8 cellular contexts compared by ENCODE assay signal in the genomic region with DNA sequence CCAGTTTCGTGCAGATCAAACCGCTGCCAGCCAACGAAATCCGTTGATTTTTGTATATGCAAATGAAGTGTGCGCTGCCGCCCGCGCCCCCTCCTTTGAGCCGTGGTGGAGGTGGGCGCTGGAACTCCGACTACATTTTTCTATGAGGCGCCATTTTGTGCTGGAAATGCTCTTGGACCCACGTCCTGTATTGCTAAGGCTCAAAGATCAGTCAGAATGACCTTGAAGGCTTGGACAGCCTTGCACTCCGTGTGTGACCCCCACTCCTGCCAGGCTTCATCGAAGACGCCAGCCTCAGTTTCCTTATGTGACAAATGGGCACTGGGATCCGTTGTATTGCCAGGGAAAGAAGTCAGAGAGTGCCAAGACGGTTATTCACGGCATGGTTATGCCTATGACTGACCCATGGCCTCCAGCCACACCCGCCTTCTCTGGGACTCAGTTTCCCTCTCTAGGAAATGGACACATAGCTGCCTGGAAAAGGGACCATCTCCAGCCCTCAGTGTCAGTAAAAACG. TPM values are rescaled to one million over a fixed set of nuclear protein-coding genes. Genes with fewer than 3 reads are reported as not detected.
DNase-seq lines count a peak whose midpoint lies in the region; ATAC-seq, FAIRE-seq and TF ChIP-seq lines count a peak whose summit lies in the region.

No MANE protein-coding gene starts in this region.

- H3K79me2 ChIP-seq in K562 (ENCODE audit: control insufficient read depth, insufficient read depth, low read length): peaks cover 38% of the 10 kb centered on the region

- H3K36me3 Mint-ChIP-seq in stimulated activated naive CD8-positive, alpha-beta T cell treated with anti-CD3 and anti-CD28 coated beads, Interleukin-15, Interleukin-2, amounts not matched to agents 100 ng/mL and 50 ng/mL, for 24 hours (ENCODE audit: low read depth): peaks cover 28% of the 10 kb centered on the region

- no peaks in the 10 kb centered on the region for H3K27me3 ChIP-seq in K562 (ENCODE audit: control insufficient read depth in 2 of 2, insufficient read depth in 2 of 2, low read length in 2 of 2)

- no peak for TF ChIP-seq CTCF in K562 (IDR thresholded peaks at IDR 0.05 in 2 of 3, conservative IDR thresholded peaks at IDR 0.05 in 1 of 3; ENCODE audit: insufficient read depth in 2 of 3, low read depth in 1 of 3, low read length in 3 of 3)

- peak overlapping the region; percentile 96 for H3K4me2 ChIP-seq in K562 (ENCODE audit: insufficient read depth, low read length)

- H3K4me3 ChIP-seq in K562 (peak overlapping the region; percentile 28), mesodermal cell (ENCODE audit: extremely low read depth, insufficient read depth, low read length, poor library complexity, severe bottlenecking) (peak overlapping the region; percentile 90)

- TF ChIP-seq RAD21 in K562 (CRISPR knock-in tag; conservative IDR thresholded peaks at IDR 0.05 in 1 of 2, IDR thresholded peaks at IDR 0.05 in 1 of 2): no peak

- H3K9me3 Mint-ChIP-seq in stimulated activated naive CD8-positive, alpha-beta T cell treated with anti-CD3 and anti-CD28 coated beads, Interleukin-15, Interleukin-2, amounts not matched to agents 100 ng/mL and 50 ng/mL, for 24 hours: no peaks in the 10 kb centered on the region

- peaks cover 6% of the 10 kb centered on the region for H3K9me1 ChIP-seq in K562 (ENCODE audit: control insufficient read depth, insufficient read depth, low read length)

- H3K4me3 Mint-ChIP-seq in stimulated activated naive CD8-positive, alpha-beta T cell treated with anti-CD3 and anti-CD28 coated beads, Interleukin-15, Interleukin-2, amounts not matched to agents 100 ng/mL and 50 ng/mL, for 24 hours: peak overlapping the region; percentile 96

- H3K27ac ChIP-seq in K562 (ENCODE audit: extremely low read depth, low read depth, low read length) (peak overlapping the region; percentile 100), mesodermal cell (ENCODE audit: low read depth, low read length, severe bottlenecking) (peak overlapping the region; percentile 100)

- POLR2A ChIA-PET in K562 (lab: Yijun Ruan, JAX): interaction anchor here (0.6 to 6.6 kb wide), 49 partner anchors 10 to 391 kb away, joined by 3 to 195 read pairs (median 4); a partner anchor contains a TSS

- no peak for TF ChIP-seq POLR2A in K562 (conservative IDR thresholded peaks at IDR 0.05)

- WGBS in K562 (ENCODE audit: insufficient coverage, low coverage, missing lambda C conversion rate): 7% methylated on average over 21 of the region's 21 CpGs
- 31% methylated on average over 19 to 21 of the region's 21 CpGs for WGBS in mesodermal cell (ENCODE audit: insufficient coverage in 2 of 2), 2 experiments

- H3K27me3 Mint-ChIP-seq in stimulated activated naive CD8-positive, alpha-beta T cell treated with anti-CD3 and anti-CD28 coated beads, Interleukin-15, Interleukin-2, amounts not matched to agents 100 ng/mL and 50 ng/mL, for 24 hours: no peaks in the 10 kb centered on the region

- peaks cover 18% of the 10 kb centered on the region for H3K9me3 ChIP-seq in K562 (replicated peaks; ENCODE audit: control insufficient read depth, insufficient read depth, low read depth, low read length)
- peaks cover 21% of the 10 kb centered on the region for H3K9me3 ChIP-seq in mesodermal cell (ENCODE audit: control insufficient read depth, low read length)

- BruUV-seq in K562 (replicated peaks; lab: Mats Ljungman, UMichigan): TSS peak; percentile 96

- CTCF ChIA-PET in K562 (lab: Yijun Ruan, JAX; ENCODE audit: low intra/inter-chr PET ratio): no interaction called here

- H2AFZ ChIP-seq in K562 (ENCODE audit: low read depth, low read length): peak overlapping the region; percentile 98

- intact Hi-C loops in K562 (cut with micrococcal nuclease): no loop called here

- peak overlapping the region; percentile 93 to 95 for H3K9ac ChIP-seq in K562 (ENCODE audit: insufficient read depth in 1 of 2, low read depth in 2 of 2, low read length in 2 of 2)

- no peak for FAIRE-seq in K562 (lab: Jason Lieb, UNC)

- H3K36me3 ChIP-seq in K562 (ENCODE audit: control insufficient read depth, insufficient read depth, low read length): peaks cover 33% of the 10 kb centered on the region
- peaks cover 33% of the 10 kb centered on the region for H3K36me3 ChIP-seq in mesodermal cell (ENCODE audit: control insufficient read depth, insufficient read depth, low read length)

- ATAC-seq in stimulated activated naive CD8-positive, alpha-beta T cell treated with anti-CD3 and anti-CD28 coated beads, Interleukin-15, Interleukin-2, amounts not matched to agents 100 U/mL and 50 U/mL, for 24 hours: no peak
- ATAC-seq in K562: no peak
- ATAC-seq in HG03025 (IDR thresholded peaks at IDR 0.05; ENCODE audit: low FRiP score, unreplicated experiment): no peak
- no peak for ATAC-seq in GM19467 (IDR thresholded peaks at IDR 0.05; ENCODE audit: unreplicated experiment)

- peak overlapping the region; percentile 96 for H3K27ac Mint-ChIP-seq in stimulated activated naive CD8-positive, alpha-beta T cell treated with anti-CD3 and anti-CD28 coated beads, Interleukin-15, Interleukin-2, amounts not matched to agents 100 ng/mL and 50 ng/mL, for 24 hours

- in situ Hi-C loops in K562 (cut with MboI): no loop called here

- no peak for DNase-seq in stimulated activated naive CD8-positive, alpha-beta T cell treated with anti-CD3 and anti-CD28 coated beads, Interleukin-15, Interleukin-2, amounts not matched to agents 100 U/mL and 50 U/mL, for 24 hours
- DNase-seq in K562 (ENCODE audit: extremely low read depth in 1 of 4, low spot score in 3 of 4) (no peak), NOMO-1 treated with dmso at 0.1 percent for 144 hours (lab: John Stamatoyannopoulos, UW; ENCODE audit: unreplicated experiment) (no peak), GM19240 (ENCODE audit: insufficient read length, low spot score) (no peak)

- H3K4me1 ChIP-seq in K562 (replicated peaks in 1 of 2; ENCODE audit: control insufficient read depth in 2 of 2, insufficient read depth in 2 of 2, low read length in 2 of 2): peaks cover 19 to 37% of the 10 kb centered on the region in 2 experiments
- peaks cover 12% of the 10 kb centered on the region for H3K4me1 ChIP-seq in mesodermal cell (ENCODE audit: control insufficient read depth, insufficient read depth, low read length, poor library complexity, severe bottlenecking)

- peaks cover 33% of the 10 kb centered on the region for H3K4me1 Mint-ChIP-seq in stimulated activated naive CD8-positive, alpha-beta T cell treated with anti-CD3 and anti-CD28 coated beads, Interleukin-15, Interleukin-2, amounts not matched to agents 100 ng/mL and 50 ng/mL, for 24 hours (ENCODE audit: low read depth)

- peaks cover 17% of the 10 kb centered on the region for H4K20me1 ChIP-seq in K562 (replicated peaks; ENCODE audit: control insufficient read depth, insufficient read depth, low read length)

- no peak for TF ChIP-seq EP300 in K562 (IDR thresholded peaks at IDR 0.05; ENCODE audit: low read length)

RNA-seq across cellular contexts. Expression of a gene that starts 0.8 kb away (rescaled TPM):
- 68.3 and 99.1 TPM in 2 replicates for total RNA-seq in K562 (2011; cell fraction: chromatin; rRNA removed; ENCODE audit: low replicate concordance)
- 71.6 and 79.7 TPM in 2 replicates for total RNA-seq in K562 (2011; cell fraction: nucleolus; rRNA removed)
- total RNA-seq in K562 (2011; cell fraction: nucleoplasm; rRNA removed): 67.3 and 159 TPM in 2 replicates
- total RNA-seq in K562 (2014; rRNA removed) (959 and 1,305 TPM in 2 replicates), K562 (2014; rRNA removed; fragmentation: Illumina TruSeq; extraction: Trizol) (35.0 and 65.5 TPM in 2 replicates), K562 (2015; rRNA removed; fragmentation: Illumina TruSeq; extraction: Trizol) (97.3 and 100 TPM in 2 replicates), K562 (2021) (390 and 411 TPM in 2 replicates)
- polyA plus RNA-seq in K562 (2011; rRNA removed) (157 and 191 TPM in 2 replicates), K562 (2014; fragmentation: Illumina TruSeq; extraction: Trizol) (242 and 275 TPM in 2 replicates), K562 (2014; fragmentation: Nextera tagmentation; extraction: Ambion mirVana) (1 to 10 TPM; 1.5 to 1.6 TPM), K562 (2014; rRNA removed) (332 and 771 TPM in 2 replicates)
- 285 and 290 TPM in 2 replicates for polyA plus RNA-seq in K562 (2011; cell fraction: cytosol; rRNA removed)
- 91.9 and 117 TPM in 2 replicates for polyA plus RNA-seq in K562 (2011; cell fraction: nucleus; rRNA removed)
- 169 and 283 TPM in 2 replicates for polyA plus RNA-seq in K562 (2012)
- 30.0 and 48.2 TPM in 2 replicates for polyA minus RNA-seq in K562 (2011; rRNA and poly(A)+ RNA removed)
- 158 and 212 TPM in 2 replicates for polyA minus RNA-seq in K562 (2011; cell fraction: cytosol; rRNA and poly(A)+ RNA removed)
- polyA minus RNA-seq in K562 (2011; cell fraction: nucleus; rRNA and poly(A)+ RNA removed): 18.3 and 33.0 TPM in 2 replicates
- 208 TPM for polyA plus RNA-seq in mesodermal cell (2013, experiment 1 of 2)
- polyA plus RNA-seq in mesodermal cell (2013, experiment 2 of 2): 207 TPM

RNA-seq across cellular contexts. Expression of a gene that starts 22.6 kb away (rescaled TPM):
- total RNA-seq in K562 (2011; cell fraction: chromatin; rRNA removed; ENCODE audit: low replicate concordance): 78.5 and 202 TPM in 2 replicates
- total RNA-seq in K562 (2011; cell fraction: nucleolus; rRNA removed): 202 and 211 TPM in 2 replicates
- 221 and 509 TPM in 2 replicates for total RNA-seq in K562 (2011; cell fraction: nucleoplasm; rRNA removed)
- total RNA-seq in K562 (2014; rRNA removed) (888 and 1,279 TPM in 2 replicates), K562 (2014; rRNA removed; fragmentation: Illumina TruSeq; extraction: Trizol) (387 and 446 TPM in 2 replicates), K562 (2015; rRNA removed; fragmentation: Illumina TruSeq; extraction: Trizol) (1,141 and 1,299 TPM in 2 replicates), K562 (2021) (2,979 and 3,106 TPM in 2 replicates)
- polyA plus RNA-seq in K562 (2011; rRNA removed) (124 and 523 TPM in 2 replicates), K562 (2014; fragmentation: Illumina TruSeq; extraction: Trizol) (1,998 and 2,071 TPM in 2 replicates), K562 (2014; fragmentation: Nextera tagmentation; extraction: Ambion mirVana) (100 to 1,000 TPM; 257 to 287 TPM), K562 (2014; rRNA removed) (622 and 687 TPM in 2 replicates)
- 1,570 and 2,080 TPM in 2 replicates for polyA plus RNA-seq in K562 (2011; cell fraction: cytosol; rRNA removed)
- polyA plus RNA-seq in K562 (2011; cell fraction: nucleus; rRNA removed): 332 and 368 TPM in 2 replicates
- polyA plus RNA-seq in K562 (2012): 3,306 and 3,436 TPM in 2 replicates
- polyA minus RNA-seq in K562 (2011; rRNA and poly(A)+ RNA removed): 188 and 199 TPM in 2 replicates
- polyA minus RNA-seq in K562 (2011; cell fraction: cytosol; rRNA and poly(A)+ RNA removed): 1,426 and 2,754 TPM in 2 replicates
- polyA minus RNA-seq in K562 (2011; cell fraction: nucleus; rRNA and poly(A)+ RNA removed): 135 and 241 TPM in 2 replicates
- polyA plus RNA-seq in mesodermal cell (2013, experiment 1 of 2): 2,245 TPM
- polyA plus RNA-seq in mesodermal cell (2013, experiment 2 of 2): 1,934 TPM

RNA-seq across cellular contexts. Expression of a gene that starts 24.3 kb away (rescaled TPM):
- not detected in 2 replicates for total RNA-seq in K562 (2011; cell fraction: chromatin; rRNA removed; ENCODE audit: low replicate concordance)
- total RNA-seq in K562 (2011; cell fraction: nucleolus; rRNA removed): 0.53 and 1.5 TPM in 2 replicates
- total RNA-seq in K562 (2011; cell fraction: nucleoplasm; rRNA removed): not detected in 2 replicates
- total RNA-seq in K562 (2014; rRNA removed) (3.6 and 3.7 TPM in 2 replicates), K562 (2014; rRNA removed; fragmentation: Illumina TruSeq; extraction: Trizol) (0.18 TPM in 1 of 2 replicates, not detected in the other), K562 (2015; rRNA removed; fragmentation: Illumina TruSeq; extraction: Trizol) (0.18 and 0.38 TPM in 2 replicates), K562 (2021) (4.3 and 5.1 TPM in 2 replicates)
- polyA plus RNA-seq in K562 (2011; rRNA removed) (0.18 TPM in 1 of 2 replicates, not detected in the other), K562 (2014; fragmentation: Illumina TruSeq; extraction: Trizol) (not detected in 2 replicates), K562 (2014; fragmentation: Nextera tagmentation; extraction: Ambion mirVana) (not detected), K562 (2014; rRNA removed) (1.3 and 2.1 TPM in 2 replicates)
- 0.21 and 3.5 TPM in 2 replicates for polyA plus RNA-seq in K562 (2011; cell fraction: cytosol; rRNA removed)
- 0.67 TPM in 1 of 2 replicates, not detected in the other for polyA plus RNA-seq in K562 (2011; cell fraction: nucleus; rRNA removed)
- 1.4 and 1.7 TPM in 2 replicates for polyA plus RNA-seq in K562 (2012)
- not detected in 2 replicates for polyA minus RNA-seq in K562 (2011; rRNA and poly(A)+ RNA removed)
- not detected in 2 replicates for polyA minus RNA-seq in K562 (2011; cell fraction: cytosol; rRNA and poly(A)+ RNA removed)
- polyA minus RNA-seq in K562 (2011; cell fraction: nucleus; rRNA and poly(A)+ RNA removed): 0.40 and 0.89 TPM in 2 replicates
- not detected for polyA plus RNA-seq in mesodermal cell (2013, experiment 1 of 2)
- not detected for polyA plus RNA-seq in mesodermal cell (2013, experiment 2 of 2)

RNA-seq across cellular contexts. Expression of a gene that starts 31.8 kb away (rescaled TPM):
- not detected in 2 replicates for total RNA-seq in K562 (2011; cell fraction: chromatin; rRNA removed; ENCODE audit: low replicate concordance)
- not detected in 2 replicates for total RNA-seq in K562 (2011; cell fraction: nucleolus; rRNA removed)
- total RNA-seq in K562 (2011; cell fraction: nucleoplasm; rRNA removed): not detected in 2 replicates
- total RNA-seq in K562 (2014; rRNA removed) (not detected in 2 replicates), K562 (2014; rRNA removed; fragmentation: Illumina TruSeq; extraction: Trizol) (not detected in 2 replicates), K562 (2015; rRNA removed; fragmentation: Illumina TruSeq; extraction: Trizol) (not detected in 2 replicates), K562 (2021) (not detected in 2 replicates)
- polyA plus RNA-seq in K562 (2011; rRNA removed) (not detected in 2 replicates), K562 (2014; fragmentation: Illumina TruSeq; extraction: Trizol) (not detected in 2 replicates), K562 (2014; fragmentation: Nextera tagmentation; extraction: Ambion mirVana) (not detected), K562 (2014; rRNA removed) (not detected in 2 replicates)
- not detected in 2 replicates for polyA plus RNA-seq in K562 (2011; cell fraction: cytosol; rRNA removed)
- polyA plus RNA-seq in K562 (2011; cell fraction: nucleus; rRNA removed): 0.37 TPM in 1 of 2 replicates, not detected in the other
- not detected in 2 replicates for polyA plus RNA-seq in K562 (2012)
- not detected in 2 replicates for polyA minus RNA-seq in K562 (2011; rRNA and poly(A)+ RNA removed)
- not detected in 2 replicates for polyA minus RNA-seq in K562 (2011; cell fraction: cytosol; rRNA and poly(A)+ RNA removed)
- not detected in 2 replicates for polyA minus RNA-seq in K562 (2011; cell fraction: nucleus; rRNA and poly(A)+ RNA removed)
- polyA plus RNA-seq in mesodermal cell (2013, experiment 1 of 2): 1.8 TPM
- polyA plus RNA-seq in mesodermal cell (2013, experiment 2 of 2): 3.9 TPM

RNA-seq across cellular contexts. Expression of a gene that starts 34.7 kb away (rescaled TPM):
- total RNA-seq in K562 (2011; cell fraction: chromatin; rRNA removed; ENCODE audit: low replicate concordance): 0.63 and 0.81 TPM in 2 replicates
- 0.33 and 0.39 TPM in 2 replicates for total RNA-seq in K562 (2011; cell fraction: nucleolus; rRNA removed)
- 0.29 and 0.38 TPM in 2 replicates for total RNA-seq in K562 (2011; cell fraction: nucleoplasm; rRNA removed)
- total RNA-seq in K562 (2014; rRNA removed) (0.05 and 0.08 TPM in 2 replicates), K562 (2014; rRNA removed; fragmentation: Illumina TruSeq; extraction: Trizol) (0.04 and 0.13 TPM in 2 replicates), K562 (2015; rRNA removed; fragmentation: Illumina TruSeq; extraction: Trizol) (0.07 and 0.08 TPM in 2 replicates), K562 (2021) (0.34 and 0.40 TPM in 2 replicates)
- polyA plus RNA-seq in K562 (2011; rRNA removed) (0.04 and 0.07 TPM in 2 replicates), K562 (2014; fragmentation: Illumina TruSeq; extraction: Trizol) (0.36 TPM in 2 replicates), K562 (2014; fragmentation: Nextera tagmentation; extraction: Ambion mirVana) (under 1 TPM; 0.01 to 0.03 TPM), K562 (2014; rRNA removed) (0.08 and 0.18 TPM in 2 replicates)
- polyA plus RNA-seq in K562 (2011; cell fraction: cytosol; rRNA removed): 0.12 and 0.16 TPM in 2 replicates
- polyA plus RNA-seq in K562 (2011; cell fraction: nucleus; rRNA removed): 0.15 and 0.51 TPM in 2 replicates
- 0.23 and 0.33 TPM in 2 replicates for polyA plus RNA-seq in K562 (2012)
- 0.12 and 0.18 TPM in 2 replicates for polyA minus RNA-seq in K562 (2011; rRNA and poly(A)+ RNA removed)
- 0.29 TPM in 1 of 2 replicates, not detected in the other for polyA minus RNA-seq in K562 (2011; cell fraction: cytosol; rRNA and poly(A)+ RNA removed)
- 0.11 and 0.27 TPM in 2 replicates for polyA minus RNA-seq in K562 (2011; cell fraction: nucleus; rRNA and poly(A)+ RNA removed)
- polyA plus RNA-seq in mesodermal cell (2013, experiment 1 of 2): 0.29 TPM
- 0.15 TPM for polyA plus RNA-seq in mesodermal cell (2013, experiment 2 of 2)
